ENCODE assay signal across 11 cellular contexts in genomic region chrX:51437521-51437920, GRCh38.
"Had no signal": no experiment of that assay in that cellular context is flagged by ENCODE, and none has a peak within 500 bp of the region (broad histone marks: within the 10 kb centered on the region; RNA-seq: fewer than 3 reads in every experiment).

No MANE protein-coding gene starts in this region.

- H3K36me3 ChIP-seq: HAP-1 had no signal

- H3K27ac Mint-ChIP-seq: GM23338, H9, HFFc6 had no signal

- DNase-seq: GM23248, GOT3, H7, H9, HCEC 1CT, HFFc6 had no signal

- H3K9me3 Mint-ChIP-seq: HFFc6 had no signal

- H3K4me1 ChIP-seq: HAP-1 had no signal

- H3K4me3 Mint-ChIP-seq: GM23338, H9, HFFc6 had no signal

- H3K27ac ChIP-seq: GM23248 had no signal

- H2AFZ ChIP-seq: GM23248, GM23338 had no signal

- FAIRE-seq: H1, H54 had no signal

- H3K9ac ChIP-seq: GM23248 had no signal

- H3K4me3 ChIP-seq: GM23248, GM23338, HAP-1 had no signal

- H3K4me2 ChIP-seq: GM23338 had no signal

- ATAC-seq: GM23338, HCT116 had no signal

- H3K9me3 ChIP-seq: HAP-1 had no signal
